In the genomic region with DNA sequence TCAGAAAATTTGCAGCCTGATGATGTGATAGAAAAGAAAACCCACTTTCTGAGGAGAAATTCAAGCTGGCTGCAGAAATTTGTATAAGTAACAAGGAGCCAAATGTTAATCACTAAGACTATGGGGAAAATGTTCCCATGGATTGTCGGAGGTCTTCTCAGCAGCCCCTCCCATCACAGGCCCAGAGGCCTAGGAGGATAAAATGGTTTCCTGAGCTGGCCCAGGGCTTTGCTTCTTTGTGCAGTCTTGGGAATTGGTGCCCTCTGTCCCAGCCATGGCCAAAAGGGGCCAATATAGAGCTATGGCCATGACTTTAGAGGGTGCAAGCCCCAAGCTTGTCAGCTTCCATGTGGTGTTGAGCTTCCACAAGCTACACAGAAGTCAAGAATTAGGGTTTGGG, we compare ENCODE assay signal across 23 cellular contexts.
DNase-seq lines count a peak whose midpoint lies in the region; ATAC-seq, FAIRE-seq and TF ChIP-seq lines count a peak whose summit lies in the region.
"Had no signal": no experiment of that assay in that cellular context is flagged by ENCODE, and none has a peak within 500 bp of the region (broad histone marks: within the 10 kb centered on the region; RNA-seq: fewer than 3 reads in every experiment).

No MANE protein-coding gene starts in this region.

- H3K9me3 Mint-ChIP-seq in WTC11: peaks cover 60% of the 10 kb centered on the region

- H3K36me3 ChIP-seq in body of pancreas (replicated peaks in 1 of 2; ENCODE audit: insufficient read depth in 1 of 2, low read depth in 2 of 2): no peaks in the 10 kb centered on the region
- H3K36me3 ChIP-seq: BLaER1 had no signal

- H3K27me3 Mint-ChIP-seq in WTC11 (ENCODE audit: low read depth): peaks cover 9% of the 10 kb centered on the region
- H3K27me3 Mint-ChIP-seq: B cell; CD4-positive, CD25-positive, alpha-beta regulatory T cell had no signal

- TF ChIP-seq POLR2A in A549 (IDR thresholded peaks at IDR 0.05; ENCODE audit: low read length): no peak
- no peak for TF ChIP-seq POLR2A in body of pancreas (IDR thresholded peaks at IDR 0.05)

- in situ Hi-C loops in Caki2 (cut with HindIII; ENCODE audit: low pct_unique_long_range_greater_than_20kb, low sequenced_read_pairs): no loop called here

- TF ChIP-seq CTCF in A549 (IDR thresholded peaks at IDR 0.05): no peak
- TF ChIP-seq CTCF in WTC11 (IDR thresholded peaks at IDR 0.05): no peak
- TF ChIP-seq CTCF in body of pancreas (IDR thresholded peaks at IDR 0.05): no peak

- FAIRE-seq in A549 (lab: Jason Lieb, UNC): no peak
- FAIRE-seq: D721Med, GM12878, GM19239 had no signal

- POLR2A ChIA-PET in A549 (lab: Yijun Ruan, JAX) (no interaction called here), WTC11 (lab: Charles Lee) (no interaction called here)

- no peak for ATAC-seq in A549
- ATAC-seq in WTC11: no peak
- no peak for ATAC-seq in body of pancreas
- ATAC-seq: CD8-positive, alpha-beta T cell; GM12878; HCT116 had no signal

- no peak overlapping the region for H3K4me3 Mint-ChIP-seq in WTC11
- H3K4me3 Mint-ChIP-seq: B cell; CD4-positive, CD25-positive, alpha-beta regulatory T cell; CD8-positive, alpha-beta T cell; H9; HFFc6 had no signal

- no peaks in the 10 kb centered on the region for H3K4me1 Mint-ChIP-seq in WTC11
- H3K4me1 Mint-ChIP-seq: B cell; CD4-positive, CD25-positive, alpha-beta regulatory T cell; H9 had no signal

- H3K36me3 Mint-ChIP-seq in WTC11: peaks cover 46% of the 10 kb centered on the region
- H3K36me3 Mint-ChIP-seq: CD4-positive, CD25-positive, alpha-beta regulatory T cell; CD8-positive, alpha-beta T cell had no signal

- CTCF ChIA-PET in A549 (lab: Yijun Ruan, JAX) (no interaction called here), WTC11 (lab: Charles Lee) (no interaction called here)

- no peak for DNase-seq in A549 (ENCODE audit: low read depth in 1 of 2, low spot score in 1 of 2)
- peak; percentile 25 for DNase-seq in Caki2 (ENCODE audit: low read depth)
- no peak for DNase-seq in WTC11 (ENCODE audit: low spot score)
- DNase-seq in body of pancreas: no peak
- no peak for DNase-seq in nucleus accumbens (lab: John Stamatoyannopoulos, UW)
- DNase-seq in NCI-H1694 treated with DMSO at 0.1 percent for 48 hours (lab: John Stamatoyannopoulos, UW): no peak
- DNase-seq: CD4-positive, CD25-positive, alpha-beta regulatory T cell; CD8-positive, alpha-beta T cell; DMS 273 treated with DMSO at 0.1 percent for 48 hours; DMS79; EL; GDM1; GM23248; H9; HFFc6 had no signal

- no peak for TF ChIP-seq RAD21 in A549 (conservative IDR thresholded peaks at IDR 0.05 in 1 of 2, IDR thresholded peaks at IDR 0.05 in 1 of 2)

- H3K4me3 ChIP-seq in A549 (no peak overlapping the region), body of pancreas (no peak overlapping the region)
- H3K4me3 ChIP-seq: BLaER1, GM12878, GM23248 had no signal

- H3K27ac Mint-ChIP-seq in WTC11: no peak overlapping the region
- H3K27ac Mint-ChIP-seq: B cell; CD4-positive, CD25-positive, alpha-beta regulatory T cell; CD8-positive, alpha-beta T cell; H9; HFFc6 had no signal

- intact Hi-C loops in body of pancreas (cut with DNase I): no loop called here

- no peak overlapping the region for H3K4me2 ChIP-seq in A549
- H3K4me2 ChIP-seq: BLaER1 had no signal

- H3K27ac ChIP-seq in A549 (no peak overlapping the region), body of pancreas (no peak overlapping the region)
- H3K27ac ChIP-seq: BLaER1, C4-2B, GM23248 had no signal

- no peaks in the 10 kb centered on the region for H3K27me3 ChIP-seq in body of pancreas
- H3K27me3 ChIP-seq: BLaER1 had no signal

- H3K9me3 ChIP-seq in A549: peaks cover 34% of the 10 kb centered on the region
- peaks cover 0 to 14% (median 0%) of the 10 kb centered on the region in 3 donors for H3K9me3 ChIP-seq in body of pancreas

- 0% methylated on average over 1 of the region's 1 CpG for WGBS in A549 (ENCODE audit: missing lambda C conversion rate)
- 57 to 69% methylated on average over 1 of the region's 1 CpG for WGBS in body of pancreas, 2 donors

- no peak for TF ChIP-seq EP300 in A549 (IDR thresholded peaks at IDR 0.05)

- H3K4me1 ChIP-seq in A549: no peaks in the 10 kb centered on the region
- H3K4me1 ChIP-seq in body of pancreas: no peaks in the 10 kb centered on the region
- H3K4me1 ChIP-seq: BLaER1, Caco-2 had no signal

TF ChIP-seq in A549, 52 proteins besides CTCF, POLR2A, EP300 and RAD21:
- TF ChIP-seq CEBPB (IDR thresholded peaks at IDR 0.05) (no peak), ZFP36 (IDR thresholded peaks at IDR 0.05; ENCODE audit: borderline replicate concordance, partially characterized antibody) (peak; percentile 98)
- TF ChIP-seq, protein P1, sequence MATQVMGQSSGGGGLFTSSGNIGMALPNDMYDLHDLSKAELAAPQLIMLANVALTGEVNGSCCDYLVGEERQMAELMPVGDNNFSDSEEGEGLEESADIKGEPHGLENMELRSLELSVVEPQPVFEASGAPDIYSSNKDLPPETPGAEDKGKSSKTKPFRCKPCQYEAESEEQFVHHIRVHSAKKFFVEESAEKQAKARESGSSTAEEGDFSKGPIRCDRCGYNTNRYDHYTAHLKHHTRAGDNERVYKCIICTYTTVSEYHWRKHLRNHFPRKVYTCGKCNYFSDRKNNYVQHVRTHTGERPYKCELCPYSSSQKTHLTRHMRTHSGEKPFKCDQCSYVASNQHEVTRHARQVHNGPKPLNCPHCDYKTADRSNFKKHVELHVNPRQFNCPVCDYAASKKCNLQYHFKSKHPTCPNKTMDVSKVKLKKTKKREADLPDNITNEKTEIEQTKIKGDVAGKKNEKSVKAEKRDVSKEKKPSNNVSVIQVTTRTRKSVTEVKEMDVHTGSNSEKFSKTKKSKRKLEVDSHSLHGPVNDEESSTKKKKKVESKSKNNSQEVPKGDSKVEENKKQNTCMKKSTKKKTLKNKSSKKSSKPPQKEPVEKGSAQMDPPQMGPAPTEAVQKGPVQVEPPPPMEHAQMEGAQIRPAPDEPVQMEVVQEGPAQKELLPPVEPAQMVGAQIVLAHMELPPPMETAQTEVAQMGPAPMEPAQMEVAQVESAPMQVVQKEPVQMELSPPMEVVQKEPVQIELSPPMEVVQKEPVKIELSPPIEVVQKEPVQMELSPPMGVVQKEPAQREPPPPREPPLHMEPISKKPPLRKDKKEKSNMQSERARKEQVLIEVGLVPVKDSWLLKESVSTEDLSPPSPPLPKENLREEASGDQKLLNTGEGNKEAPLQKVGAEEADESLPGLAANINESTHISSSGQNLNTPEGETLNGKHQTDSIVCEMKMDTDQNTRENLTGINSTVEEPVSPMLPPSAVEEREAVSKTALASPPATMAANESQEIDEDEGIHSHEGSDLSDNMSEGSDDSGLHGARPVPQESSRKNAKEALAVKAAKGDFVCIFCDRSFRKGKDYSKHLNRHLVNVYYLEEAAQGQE (IDR thresholded peaks at IDR 0.05): no peak
TF ChIP-seq in A549: peak in this region for 1.

TF ChIP-seq in WTC11, 78 proteins besides CTCF, POLR2A, EP300 and RAD21:
- TF ChIP-seq ZMAT4 (CRISPR knock-in tag; IDR thresholded peaks at IDR 0.05): no peak
- peak; percentile 78; the same call in 1 of the 2 replicates for TF ChIP-seq ZNF416 (CRISPR knock-in tag; IDR thresholded peaks at IDR 0.05)
